25 cellular contexts compared by ENCODE assay signal in the genomic region with DNA sequence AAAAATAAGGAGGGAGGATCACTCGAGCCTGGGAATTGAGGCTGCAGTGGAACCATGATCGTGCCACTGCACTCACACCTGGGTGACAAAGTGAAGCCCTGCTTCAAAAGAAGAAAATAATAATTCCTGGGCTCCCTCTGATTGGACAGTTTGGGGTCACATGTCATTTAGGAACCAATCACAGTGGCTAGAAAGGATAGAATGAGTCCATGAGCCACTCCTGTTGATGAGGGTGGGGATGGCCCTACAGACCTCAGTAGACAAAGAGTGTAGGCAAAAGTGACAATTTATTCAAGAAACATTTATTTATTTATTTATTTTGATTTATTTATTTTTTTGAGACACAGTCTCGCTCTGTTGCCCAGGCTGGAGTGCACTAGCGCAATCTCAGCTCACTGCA. TPM values are rescaled to one million over a fixed set of nuclear protein-coding genes. Genes with fewer than 3 reads are reported as not detected.
DNase-seq lines count a peak whose midpoint lies in the region; FAIRE-seq and TF ChIP-seq lines count a peak whose summit lies in the region.
"Had no signal": no experiment of that assay in that cellular context is flagged by ENCODE, and none has a peak within 500 bp of the region (broad histone marks: within the 10 kb centered on the region; RNA-seq: fewer than 3 reads in every experiment).

No MANE protein-coding gene starts in this region.

- no peak overlapping the region for H3K4me2 ChIP-seq in Karpas-422 (ENCODE audit: low read depth, low read length, poor library complexity, severe bottlenecking)
- H3K4me2 ChIP-seq in osteoblast (ENCODE audit: insufficient read depth, low read length), result no peak overlapping the region

- TF ChIP-seq CTCF in osteoblast (IDR thresholded peaks at IDR 0.05; ENCODE audit: extremely low read depth, low read depth, low read length) (no peak), stomach (IDR thresholded peaks at IDR 0.05) (no peak)

- intact Hi-C loops in activated T-helper 1 cell treated with anti-CD3 and anti-CD28 coated beads, Interleukin-12 subunit alpha, Interleukin-12 subunit beta, Interleukin-2, Interleukin-4 antibody, amounts not matched to agents 30 ng/mL and 10 ng/mL and 1 ng/mL, durations not matched to agents 14 hours and 24 hours and 36 hours (cut with micrococcal nuclease), result no loop called here
- intact Hi-C loops in stomach (cut with DNase I; ENCODE audit: low total_unique reads), result no loop called here

- no peak for TF ChIP-seq POLR2A in stomach (IDR thresholded peaks at IDR 0.05)

- H3K4me3 ChIP-seq in Karpas-422 (ENCODE audit: low read length) (no peak overlapping the region), osteoblast (ENCODE audit: insufficient read depth, low read length) (no peak overlapping the region), stomach (no peak overlapping the region)
- H3K4me3 ChIP-seq: cardiac muscle cell, left ventricle myocardium inferior had no signal

- no peak overlapping the region for H2AFZ ChIP-seq in Karpas-422 (ENCODE audit: low read length)
- H2AFZ ChIP-seq in osteoblast (ENCODE audit: low read length), result no peak overlapping the region

- H3K36me3 ChIP-seq in Karpas-422 (ENCODE audit: insufficient read depth, low read length), result no peaks in the 10 kb centered on the region
- H3K36me3 ChIP-seq in osteoblast (ENCODE audit: insufficient read depth, low read length), result no peaks in the 10 kb centered on the region
- H3K36me3 ChIP-seq in stomach, result no peaks in the 10 kb centered on the region
- H3K36me3 ChIP-seq: BE2C, cardiac muscle cell, left ventricle myocardium inferior had no signal

- H3K27ac Mint-ChIP-seq in activated T-helper 1 cell treated with anti-CD3 and anti-CD28 coated beads, Interleukin-12 subunit alpha, Interleukin-12 subunit beta, Interleukin-2, Interleukin-4 antibody, amounts not matched to agents 30 ng/mL and 10 ng/mL and 1 ng/mL, durations not matched to agents 14 hours and 24 hours and 36 hours, result peak overlapping the region; percentile 23
- H3K27ac Mint-ChIP-seq: type B pancreatic cell had no signal

- H4K20me1 ChIP-seq in Karpas-422 (ENCODE audit: insufficient read depth, low read depth, low read length), result no peaks in the 10 kb centered on the region
- H4K20me1 ChIP-seq in osteoblast (ENCODE audit: insufficient read depth, low read length), result no peaks in the 10 kb centered on the region

- no peak overlapping the region for H3K4me3 Mint-ChIP-seq in activated T-helper 1 cell treated with anti-CD3 and anti-CD28 coated beads, Interleukin-12 subunit alpha, Interleukin-12 subunit beta, Interleukin-2, Interleukin-4 antibody, amounts not matched to agents 30 ng/mL and 10 ng/mL and 1 ng/mL, durations not matched to agents 14 hours and 24 hours and 36 hours
- H3K4me3 Mint-ChIP-seq: stimulated activated naive CD8-positive, alpha-beta T cell treated with anti-CD3 and anti-CD28 coated beads, Interleukin-15, Interleukin-2, amounts not matched to agents 100 ng/mL and 50 ng/mL, for 24 hours; type B pancreatic cell had no signal

- H3K36me3 Mint-ChIP-seq in activated T-helper 1 cell treated with anti-CD3 and anti-CD28 coated beads, Interleukin-12 subunit alpha, Interleukin-12 subunit beta, Interleukin-2, Interleukin-4 antibody, amounts not matched to agents 30 ng/mL and 10 ng/mL and 1 ng/mL, durations not matched to agents 14 hours and 24 hours and 36 hours (ENCODE audit: low read depth), result peaks cover 4% of the 10 kb centered on the region
- H3K36me3 Mint-ChIP-seq: type B pancreatic cell had no signal

- no peaks in the 10 kb centered on the region for H3K27me3 ChIP-seq in Karpas-422 (ENCODE audit: low read length)
- H3K27me3 ChIP-seq in osteoblast (ENCODE audit: insufficient read depth, low read length), result peaks cover 8% of the 10 kb centered on the region
- peaks cover 0 to 15% (median 2%) of the 10 kb centered on the region in 3 donors for H3K27me3 ChIP-seq in stomach
- H3K27me3 ChIP-seq: cardiac muscle cell had no signal

- no peak overlapping the region for H3K27ac ChIP-seq in Karpas-422 (ENCODE audit: low read length)
- H3K27ac ChIP-seq in osteoblast (ENCODE audit: low read depth, low read length), result no peak overlapping the region
- no peak overlapping the region for H3K27ac ChIP-seq in stomach
- H3K27ac ChIP-seq: cardiac muscle cell, left ventricle myocardium inferior had no signal

- H3K79me2 ChIP-seq in Karpas-422 (ENCODE audit: low read length), result no peaks in the 10 kb centered on the region
- no peaks in the 10 kb centered on the region for H3K79me2 ChIP-seq in osteoblast (ENCODE audit: insufficient read depth, low read length)

- H3K9me3 Mint-ChIP-seq in activated T-helper 1 cell treated with anti-CD3 and anti-CD28 coated beads, Interleukin-12 subunit alpha, Interleukin-12 subunit beta, Interleukin-2, Interleukin-4 antibody, amounts not matched to agents 30 ng/mL and 10 ng/mL and 1 ng/mL, durations not matched to agents 14 hours and 24 hours and 36 hours, result no peaks in the 10 kb centered on the region
- H3K9me3 Mint-ChIP-seq: stimulated activated naive CD8-positive, alpha-beta T cell treated with anti-CD3 and anti-CD28 coated beads, Interleukin-15, Interleukin-2, amounts not matched to agents 100 ng/mL and 50 ng/mL, for 24 hours; type B pancreatic cell had no signal

- no peaks in the 10 kb centered on the region for H3K4me1 ChIP-seq in Karpas-422 (ENCODE audit: low read length)
- no peaks in the 10 kb centered on the region for H3K4me1 ChIP-seq in osteoblast (ENCODE audit: insufficient read depth, low read length)
- H3K4me1 ChIP-seq in stomach, result peaks cover 0 to 12% (median 0%) of the 10 kb centered on the region in 4 donors
- H3K4me1 ChIP-seq: BE2C, left ventricle myocardium inferior had no signal

- no peaks in the 10 kb centered on the region for H3K9me2 ChIP-seq in Karpas-422 (replicated peaks; ENCODE audit: insufficient read depth, low read length)

- no peak for FAIRE-seq in urothelium cell line (lab: Jason Lieb, UNC)
- FAIRE-seq: G401.6 had no signal

- DNase-seq in NCI-H82 (lab: John Stamatoyannopoulos, UW) (peak; percentile 47), NCI-H82 treated with DMSO at 0.1 percent for 48 hours (lab: John Stamatoyannopoulos, UW; ENCODE audit: unreplicated experiment) (no peak), Karpas-422 (peak; percentile 71), osteoblast (ENCODE audit: insufficient read length, low spot score, missing footprints) (peak; percentile 51), urothelium cell line (ENCODE audit: low spot score) (no peak), stomach (no peak)
- no peak for DNase-seq in activated T-helper 1 cell treated with anti-CD3 and anti-CD28 coated beads, Interleukin-12 subunit alpha, Interleukin-12 subunit beta, Interleukin-2, Interleukin-4 antibody, amounts not matched to agents 30 ng/mL and 10 ng/mL and 1 ng/mL, durations not matched to agents 14 hours and 24 hours and 36 hours (ENCODE audit: low spot score)
- DNase-seq in stimulated activated CD4-positive, alpha-beta T cell treated with anti-CD3 and anti-CD28 coated beads, Interleukin-4, amount 100 ng/mL, for 4 hours, result no peak
- DNase-seq: 8988T; activated CD4-positive, alpha-beta T cell treated with anti-CD3 and anti-CD28 coated beads for 48 hours; activated CD8-positive, alpha-beta memory T cell treated with anti-CD3 and anti-CD28 coated beads, Interleukin-2, amount 50 U/mL, for 48 hours; activated gamma-delta T cell treated with Interleukin-2 at 50 U/mL for 16 hours; BE2C; dermis blood vessel endothelial cell; GOT3; left ventricle myocardium inferior; midbrain; NCI-H1092 treated with DMSO at 0.1 percent for 48 hours; NCI-H2107; NCI-H510A treated with DMSO at 0.1 percent for 48 hours; T-helper 1 cell had no signal

- H3K9me3 ChIP-seq in Karpas-422 (ENCODE audit: low read length) (no peaks in the 10 kb centered on the region), osteoblast (ENCODE audit: low read depth, low read length) (no peaks in the 10 kb centered on the region), stomach (no peaks in the 10 kb centered on the region)
- H3K9me3 ChIP-seq: BE2C, left ventricle myocardium inferior had no signal

- H3K9ac ChIP-seq in Karpas-422 (ENCODE audit: low read length), result no peak overlapping the region

- TF ChIP-seq EP300 in stomach (IDR thresholded peaks at IDR 0.05), result no peak

- peaks cover 28% of the 10 kb centered on the region for H3K4me1 Mint-ChIP-seq in activated T-helper 1 cell treated with anti-CD3 and anti-CD28 coated beads, Interleukin-12 subunit alpha, Interleukin-12 subunit beta, Interleukin-2, Interleukin-4 antibody, amounts not matched to agents 30 ng/mL and 10 ng/mL and 1 ng/mL, durations not matched to agents 14 hours and 24 hours and 36 hours (ENCODE audit: low read depth)

- H3K27me3 Mint-ChIP-seq in activated T-helper 1 cell treated with anti-CD3 and anti-CD28 coated beads, Interleukin-12 subunit alpha, Interleukin-12 subunit beta, Interleukin-2, Interleukin-4 antibody, amounts not matched to agents 30 ng/mL and 10 ng/mL and 1 ng/mL, durations not matched to agents 14 hours and 24 hours and 36 hours (ENCODE audit: insufficient read depth), result no peaks in the 10 kb centered on the region
- H3K27me3 Mint-ChIP-seq: stimulated activated naive CD8-positive, alpha-beta T cell treated with anti-CD3 and anti-CD28 coated beads, Interleukin-15, Interleukin-2, amounts not matched to agents 100 ng/mL and 50 ng/mL, for 24 hours had no signal

- WGBS in stomach, 5 donors, result 92 to 97% (median 95%) methylated on average over 4 of the region's 4 CpGs

RNA-seq across cellular contexts. Expression of gene ADGRE5, which starts 26.8 kb away (rescaled TPM):
- total RNA-seq in Karpas-422 (2014; rRNA removed; shearing (Covaris generic); ENCODE audit: low replicate concordance), result not detected in 2 replicates
- total RNA-seq in activated T-helper 1 cell treated with anti-CD3 and anti-CD28 coated beads, Interleukin-12 subunit alpha, Interleukin-12 subunit beta, Interleukin-2, Interleukin-4 antibody, amounts not matched to agents 30 ng/mL and 10 ng/mL and 1 ng/mL, durations not matched to agents 14 hours and 24 hours and 36 hours, result 219 and 226 TPM in 2 replicates
- 16.8 and 25.3 TPM in 2 replicates for total RNA-seq in osteoblast
- total RNA-seq in stomach, result 100 to 1,000 TPM in 1 of 5 donors, 10 to 100 TPM in 4; 12.3 to 128 (median 52.5) TPM
- polyA plus RNA-seq in stomach, result 10 to 100 TPM; 11.4 to 26.5 (median 12.1) TPM

Comparison
In these comparisons a context has a peak if more than half of its experiments do, and no peak if none do; other contexts are left out.
1. DNase-seq: peak in NCI-H82 (single experiment), Karpas-422 (single experiment) and osteoblast (single experiment); none in NCI-H82 treated with DMSO at 0.1 percent for 48 hours (single experiment), activated T-helper 1 cell treated with anti-CD3 and anti-CD28 coated beads, Interleukin-12 subunit alpha, Interleukin-12 subunit beta, Interleukin-2, Interleukin-4 antibody, amounts not matched to agents 30 ng/mL and 10 ng/mL and 1 ng/mL, durations not matched to agents 14 hours and 24 hours and 36 hours (single experiment), urothelium cell line (single experiment), stomach (single experiment) and stimulated activated CD4-positive, alpha-beta T cell treated with anti-CD3 and anti-CD28 coated beads, Interleukin-4, amount 100 ng/mL, for 4 hours (0 of 2).
2. RNA of gene ADGRE5, which starts 26.8 kb away (total RNA-seq): 219 to 226 TPM in activated T-helper 1 cell treated with anti-CD3 and anti-CD28 coated beads, Interleukin-12 subunit alpha, Interleukin-12 subunit beta, Interleukin-2, Interleukin-4 antibody, amounts not matched to agents 30 ng/mL and 10 ng/mL and 1 ng/mL, durations not matched to agents 14 hours and 24 hours and 36 hours, 12.3 to 128 TPM in stomach and 16.8 to 25.3 TPM in osteoblast; not detected in Karpas-422; every median in the first group is over 10 times any median in the second.